Comparison of ENCODE assay signal across 2 cellular contexts in the genomic region with DNA sequence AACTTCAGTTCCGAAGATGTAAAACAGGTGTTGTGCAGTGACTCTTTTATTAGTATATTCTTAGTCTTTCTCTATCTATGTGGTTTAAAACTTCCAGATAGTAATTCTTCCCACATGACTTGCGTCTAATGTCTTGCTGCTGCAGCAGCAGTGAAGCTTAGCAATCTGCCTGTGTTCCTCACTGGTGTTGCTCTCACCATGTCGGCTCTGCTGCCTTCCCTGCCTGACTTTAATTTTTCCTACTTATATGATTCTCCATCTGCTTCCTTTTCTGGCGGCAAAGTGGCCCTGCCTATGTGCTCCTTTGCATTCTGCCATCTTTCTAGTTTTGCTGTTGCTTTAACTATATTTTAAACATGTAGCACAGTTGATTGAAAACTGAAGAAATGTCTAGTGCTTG.
TF ChIP-seq lines count a peak whose summit lies in the region.

No MANE protein-coding gene starts in this region.

TF ChIP-seq in GM23338, 12 proteins besides CTCF, POLR2A, EP300 and RAD21 (continues in another document):
- TF ChIP-seq ZNF114 (CRISPR knock-in tag; IDR thresholded peaks at IDR 0.05) (no peak), POLR2AphosphoS5 (IDR thresholded peaks at IDR 0.05; ENCODE audit: low read depth) (no peak), CREB1 (CRISPR knock-in tag; IDR thresholded peaks at IDR 0.05; ENCODE audit: low read depth) (no peak), EZH2 (IDR thresholded peaks at IDR 0.05; ENCODE audit: low read depth, unreplicated experiment) (no peak), NANOG (IDR thresholded peaks at IDR 0.05; ENCODE audit: borderline replicate concordance) (no peak), JUNB (IDR thresholded peaks at IDR 0.05; ENCODE audit: unreplicated experiment) (no peak), EZH2phosphoT487 (IDR thresholded peaks at IDR 0.05; ENCODE audit: unreplicated experiment) (no peak), ZNF331 (CRISPR knock-in tag; IDR thresholded peaks at IDR 0.05; ENCODE audit: low read depth) (no peak)
- TF ChIP-seq, protein P1, sequence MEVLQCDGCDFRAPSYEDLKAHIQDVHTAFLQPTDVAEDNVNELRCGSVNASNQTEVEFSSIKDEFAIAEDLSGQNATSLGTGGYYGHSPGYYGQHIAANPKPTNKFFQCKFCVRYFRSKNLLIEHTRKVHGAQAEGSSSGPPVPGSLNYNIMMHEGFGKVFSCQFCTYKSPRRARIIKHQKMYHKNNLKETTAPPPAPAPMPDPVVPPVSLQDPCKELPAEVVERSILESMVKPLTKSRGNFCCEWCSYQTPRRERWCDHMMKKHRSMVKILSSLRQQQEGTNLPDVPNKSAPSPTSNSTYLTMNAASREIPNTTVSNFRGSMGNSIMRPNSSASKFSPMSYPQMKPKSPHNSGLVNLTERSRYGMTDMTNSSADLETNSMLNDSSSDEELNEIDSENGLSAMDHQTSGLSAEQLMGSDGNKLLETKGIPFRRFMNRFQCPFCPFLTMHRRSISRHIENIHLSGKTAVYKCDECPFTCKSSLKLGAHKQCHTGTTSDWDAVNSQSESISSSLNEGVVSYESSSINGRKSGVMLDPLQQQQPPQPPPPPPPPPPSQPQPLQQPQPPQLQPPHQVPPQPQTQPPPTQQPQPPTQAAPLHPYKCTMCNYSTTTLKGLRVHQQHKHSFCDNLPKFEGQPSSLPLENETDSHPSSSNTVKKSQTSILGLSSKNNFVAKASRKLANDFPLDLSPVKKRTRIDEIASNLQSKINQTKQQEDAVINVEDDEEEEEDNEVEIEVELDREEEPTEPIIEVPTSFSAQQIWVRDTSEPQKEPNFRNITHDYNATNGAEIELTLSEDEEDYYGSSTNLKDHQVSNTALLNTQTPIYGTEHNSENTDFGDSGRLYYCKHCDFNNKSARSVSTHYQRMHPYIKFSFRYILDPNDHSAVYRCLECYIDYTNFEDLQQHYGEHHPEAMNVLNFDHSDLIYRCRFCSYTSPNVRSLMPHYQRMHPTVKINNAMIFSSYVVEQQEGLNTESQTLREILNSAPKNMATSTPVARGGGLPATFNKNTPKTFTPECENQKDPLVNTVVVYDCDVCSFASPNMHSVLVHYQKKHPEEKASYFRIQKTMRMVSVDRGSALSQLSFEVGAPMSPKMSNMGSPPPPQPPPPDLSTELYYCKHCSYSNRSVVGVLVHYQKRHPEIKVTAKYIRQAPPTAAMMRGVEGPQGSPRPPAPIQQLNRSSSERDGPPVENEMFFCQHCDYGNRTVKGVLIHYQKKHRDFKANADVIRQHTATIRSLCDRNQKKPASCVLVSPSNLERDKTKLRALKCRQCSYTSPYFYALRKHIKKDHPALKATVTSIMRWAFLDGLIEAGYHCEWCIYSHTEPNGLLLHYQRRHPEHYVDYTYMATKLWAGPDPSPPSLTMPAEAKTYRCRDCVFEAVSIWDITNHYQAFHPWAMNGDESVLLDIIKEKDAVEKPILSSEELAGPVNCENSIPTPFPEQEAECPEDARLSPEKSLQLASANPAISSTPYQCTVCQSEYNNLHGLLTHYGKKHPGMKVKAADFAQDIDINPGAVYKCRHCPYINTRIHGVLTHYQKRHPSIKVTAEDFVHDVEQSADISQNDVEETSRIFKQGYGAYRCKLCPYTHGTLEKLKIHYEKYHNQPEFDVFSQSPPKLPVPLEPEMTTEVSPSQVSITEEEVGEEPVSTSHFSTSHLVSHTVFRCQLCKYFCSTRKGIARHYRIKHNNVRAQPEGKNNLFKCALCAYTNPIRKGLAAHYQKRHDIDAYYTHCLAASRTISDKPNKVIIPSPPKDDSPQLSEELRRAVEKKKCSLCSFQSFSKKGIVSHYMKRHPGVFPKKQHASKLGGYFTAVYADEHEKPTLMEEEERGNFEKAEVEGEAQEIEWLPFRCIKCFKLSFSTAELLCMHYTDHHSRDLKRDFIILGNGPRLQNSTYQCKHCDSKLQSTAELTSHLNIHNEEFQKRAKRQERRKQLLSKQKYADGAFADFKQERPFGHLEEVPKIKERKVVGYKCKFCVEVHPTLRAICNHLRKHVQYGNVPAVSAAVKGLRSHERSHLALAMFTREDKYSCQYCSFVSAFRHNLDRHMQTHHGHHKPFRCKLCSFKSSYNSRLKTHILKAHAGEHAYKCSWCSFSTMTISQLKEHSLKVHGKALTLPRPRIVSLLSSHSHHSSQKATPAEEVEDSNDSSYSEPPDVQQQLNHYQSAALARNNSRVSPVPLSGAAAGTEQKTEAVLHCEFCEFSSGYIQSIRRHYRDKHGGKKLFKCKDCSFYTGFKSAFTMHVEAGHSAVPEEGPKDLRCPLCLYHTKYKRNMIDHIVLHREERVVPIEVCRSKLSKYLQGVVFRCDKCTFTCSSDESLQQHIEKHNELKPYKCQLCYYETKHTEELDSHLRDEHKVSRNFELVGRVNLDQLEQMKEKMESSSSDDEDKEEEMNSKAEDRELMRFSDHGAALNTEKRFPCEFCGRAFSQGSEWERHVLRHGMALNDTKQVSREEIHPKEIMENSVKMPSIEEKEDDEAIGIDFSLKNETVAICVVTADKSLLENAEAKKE (CRISPR knock-in tag; IDR thresholded peaks at IDR 0.05): no peak
- TF ChIP-seq, protein P2, sequence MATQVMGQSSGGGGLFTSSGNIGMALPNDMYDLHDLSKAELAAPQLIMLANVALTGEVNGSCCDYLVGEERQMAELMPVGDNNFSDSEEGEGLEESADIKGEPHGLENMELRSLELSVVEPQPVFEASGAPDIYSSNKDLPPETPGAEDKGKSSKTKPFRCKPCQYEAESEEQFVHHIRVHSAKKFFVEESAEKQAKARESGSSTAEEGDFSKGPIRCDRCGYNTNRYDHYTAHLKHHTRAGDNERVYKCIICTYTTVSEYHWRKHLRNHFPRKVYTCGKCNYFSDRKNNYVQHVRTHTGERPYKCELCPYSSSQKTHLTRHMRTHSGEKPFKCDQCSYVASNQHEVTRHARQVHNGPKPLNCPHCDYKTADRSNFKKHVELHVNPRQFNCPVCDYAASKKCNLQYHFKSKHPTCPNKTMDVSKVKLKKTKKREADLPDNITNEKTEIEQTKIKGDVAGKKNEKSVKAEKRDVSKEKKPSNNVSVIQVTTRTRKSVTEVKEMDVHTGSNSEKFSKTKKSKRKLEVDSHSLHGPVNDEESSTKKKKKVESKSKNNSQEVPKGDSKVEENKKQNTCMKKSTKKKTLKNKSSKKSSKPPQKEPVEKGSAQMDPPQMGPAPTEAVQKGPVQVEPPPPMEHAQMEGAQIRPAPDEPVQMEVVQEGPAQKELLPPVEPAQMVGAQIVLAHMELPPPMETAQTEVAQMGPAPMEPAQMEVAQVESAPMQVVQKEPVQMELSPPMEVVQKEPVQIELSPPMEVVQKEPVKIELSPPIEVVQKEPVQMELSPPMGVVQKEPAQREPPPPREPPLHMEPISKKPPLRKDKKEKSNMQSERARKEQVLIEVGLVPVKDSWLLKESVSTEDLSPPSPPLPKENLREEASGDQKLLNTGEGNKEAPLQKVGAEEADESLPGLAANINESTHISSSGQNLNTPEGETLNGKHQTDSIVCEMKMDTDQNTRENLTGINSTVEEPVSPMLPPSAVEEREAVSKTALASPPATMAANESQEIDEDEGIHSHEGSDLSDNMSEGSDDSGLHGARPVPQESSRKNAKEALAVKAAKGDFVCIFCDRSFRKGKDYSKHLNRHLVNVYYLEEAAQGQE (IDR thresholded peaks at IDR 0.05; ENCODE audit: unreplicated experiment): no peak

TF ChIP-seq in SK-N-SH, 30 proteins besides CTCF, POLR2A, EP300 and RAD21:
- TF ChIP-seq, protein P3, sequence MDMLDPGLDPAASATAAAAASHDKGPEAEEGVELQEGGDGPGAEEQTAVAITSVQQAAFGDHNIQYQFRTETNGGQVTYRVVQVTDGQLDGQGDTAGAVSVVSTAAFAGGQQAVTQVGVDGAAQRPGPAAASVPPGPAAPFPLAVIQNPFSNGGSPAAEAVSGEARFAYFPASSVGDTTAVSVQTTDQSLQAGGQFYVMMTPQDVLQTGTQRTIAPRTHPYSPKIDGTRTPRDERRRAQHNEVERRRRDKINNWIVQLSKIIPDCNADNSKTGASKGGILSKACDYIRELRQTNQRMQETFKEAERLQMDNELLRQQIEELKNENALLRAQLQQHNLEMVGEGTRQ (IDR thresholded peaks at IDR 0.05; ENCODE audit: borderline replicate concordance, low read depth, low read length): no peak
- TF ChIP-seq MXI1 (IDR thresholded peaks at IDR 0.05; ENCODE audit: low read depth, low read length) (no peak), NRF1 (IDR thresholded peaks at IDR 0.05; ENCODE audit: low read depth, low read length) (no peak)
